8 cellular contexts compared by ENCODE assay signal in genomic region chr3:71063768-71064287, GRCh38.
DNase-seq lines count a peak whose midpoint lies in the region; ATAC-seq and TF ChIP-seq lines count a peak whose summit lies in the region.

No MANE protein-coding gene starts in this region.

- in situ Hi-C loops in KBM-7 (cut with MboI; ENCODE audit: low pct_unique_long_range_greater_than_20kb, low sequenced_read_pairs), result no loop called here

- H3K9me3 Mint-ChIP-seq in activated CD8-positive, alpha-beta T cell treated with anti-CD3 and anti-CD28 coated beads, Interleukin-2, amount 10 ng/mL, durations not matched to agents 7 days and 5 days (ENCODE audit: insufficient read depth), result no peaks in the 10 kb centered on the region

- H3K36me3 ChIP-seq in esophagus (ENCODE audit: control insufficient read depth in 2 of 2, insufficient read depth in 2 of 2, low read length in 1 of 2) (no peaks in the 10 kb centered on the region), muscle layer of duodenum (ENCODE audit: control insufficient read depth in 1 of 2, insufficient read depth in 2 of 2, low read length in 2 of 2) (peaks cover 0 to 26% of the 10 kb centered on the region in 2 donors), thoracic aorta (no peaks in the 10 kb centered on the region)

- no peak overlapping the region for H3K27ac Mint-ChIP-seq in activated CD8-positive, alpha-beta T cell treated with anti-CD3 and anti-CD28 coated beads, Interleukin-2, amount 10 ng/mL, durations not matched to agents 7 days and 5 days

- POLR2A ChIA-PET in activated CD8-positive, alpha-beta T cell treated with anti-CD3 and anti-CD28 coated beads, Interleukin-2, amount 10 ng/mL, durations not matched to agents 7 days and 5 days (lab: Charles Lee), result interaction anchor here (0.6 to 6.0 kb wide), 19 partner anchors 9 to 661 kb away, joined by 3 to 47 read pairs (median 4); partner anchors contain the start of gene EIF4E3

- CTCF ChIA-PET in activated CD8-positive, alpha-beta T cell treated with anti-CD3 and anti-CD28 coated beads, Interleukin-2, amount 10 ng/mL, durations not matched to agents 7 days and 5 days (lab: Charles Lee), result interaction anchor here (1.0 to 6.8 kb wide), 5 partner anchors 13 to 241 kb away, joined by 3 to 53 read pairs (median 8); no protein-coding TSS in a partner anchor

- ATAC-seq in activated CD8-positive, alpha-beta T cell treated with anti-CD3 and anti-CD28 coated beads, Interleukin-2, amount 10 ng/mL, durations not matched to agents 7 days and 5 days, result peak; percentile 8
- ATAC-seq in thoracic aorta (ENCODE audit: insufficient number of reproducible peaks, low FRiP score, low read depth) (peak; percentile 4), HG02852 (IDR thresholded peaks at IDR 0.05; ENCODE audit: unreplicated experiment) (no peak)

- peak; percentile 59 for DNase-seq in EL
- DNase-seq in KBM-7, result peak; percentile 51
- DNase-seq in activated CD8-positive, alpha-beta T cell treated with anti-CD3 and anti-CD28 coated beads, Interleukin-2, amount 10 ng/mL, durations not matched to agents 7 days and 5 days, result peak; percentile 47
- no peak for DNase-seq in thoracic aorta (ENCODE audit: low spot score)
- DNase-seq in NCI-H2227 treated with DMSO at 0.1 percent for 48 hours (lab: John Stamatoyannopoulos, UW), result no peak

- H3K4me3 ChIP-seq in esophagus (ENCODE audit: low read depth in 1 of 2, low read length in 2 of 2) (peak overlapping the region; percentile 69 to 84), muscle layer of duodenum (ENCODE audit: low read depth in 1 of 2, low read length in 2 of 2) (peak overlapping the region; percentile 79 to 93), thoracic aorta (peak overlapping the region; percentile 74)

- no peak for TF ChIP-seq CTCF in thoracic aorta (IDR thresholded peaks at IDR 0.05)

- H3K36me3 Mint-ChIP-seq in activated CD8-positive, alpha-beta T cell treated with anti-CD3 and anti-CD28 coated beads, Interleukin-2, amount 10 ng/mL, durations not matched to agents 7 days and 5 days (ENCODE audit: low read depth), result peaks cover 9% of the 10 kb centered on the region

- H3K27me3 Mint-ChIP-seq in activated CD8-positive, alpha-beta T cell treated with anti-CD3 and anti-CD28 coated beads, Interleukin-2, amount 10 ng/mL, durations not matched to agents 7 days and 5 days (ENCODE audit: low read depth), result no peaks in the 10 kb centered on the region

- H3K27ac ChIP-seq in esophagus (ENCODE audit: low read depth in 2 of 2, low read length in 1 of 2) (peak overlapping the region; percentile 98 to 99), muscle layer of duodenum (ENCODE audit: low read length) (peak overlapping the region; percentile 93), thoracic aorta (peak overlapping the region; percentile 91 to 95)

- H3K4me1 ChIP-seq in esophagus (ENCODE audit: control insufficient read depth in 2 of 2, insufficient read depth in 2 of 2, low read length in 1 of 2) (peaks cover 0 to 2% of the 10 kb centered on the region in 2 donors), muscle layer of duodenum (ENCODE audit: control insufficient read depth in 1 of 2, insufficient read depth in 2 of 2, low read length in 2 of 2) (peaks cover 28 to 49% of the 10 kb centered on the region in 2 donors), thoracic aorta (ENCODE audit: control insufficient read depth in 1 of 2, low read depth in 2 of 2) (peaks cover 21 to 60% of the 10 kb centered on the region in 2 donors)

- H3K4me3 Mint-ChIP-seq in activated CD8-positive, alpha-beta T cell treated with anti-CD3 and anti-CD28 coated beads, Interleukin-2, amount 10 ng/mL, durations not matched to agents 7 days and 5 days, result no peak overlapping the region

- no peaks in the 10 kb centered on the region for H3K27me3 ChIP-seq in esophagus (ENCODE audit: control insufficient read depth in 1 of 2, insufficient read depth in 2 of 2, low read length in 2 of 2)
- H3K27me3 ChIP-seq in muscle layer of duodenum (ENCODE audit: low read depth, low read length), result no peaks in the 10 kb centered on the region
- H3K27me3 ChIP-seq in thoracic aorta (replicated peaks; ENCODE audit: insufficient read depth), result no peaks in the 10 kb centered on the region

- H3K4me1 Mint-ChIP-seq in activated CD8-positive, alpha-beta T cell treated with anti-CD3 and anti-CD28 coated beads, Interleukin-2, amount 10 ng/mL, durations not matched to agents 7 days and 5 days (ENCODE audit: low read depth), result peaks cover 63% of the 10 kb centered on the region

- WGBS in esophagus, 2 donors, result 0% methylated on average over 13 of the region's 13 CpGs

- no peaks in the 10 kb centered on the region for H3K9me3 ChIP-seq in esophagus (ENCODE audit: control insufficient read depth in 2 of 2, insufficient read depth in 1 of 2, low read depth in 1 of 2, low read length in 1 of 2)
- H3K9me3 ChIP-seq in muscle layer of duodenum (ENCODE audit: control insufficient read depth in 1 of 2, low read length in 2 of 2), result no peaks in the 10 kb centered on the region
- H3K9me3 ChIP-seq in thoracic aorta, result no peaks in the 10 kb centered on the region

Comparison
In these comparisons a context has a peak if more than half of its experiments do, and no peak if none do; other contexts are left out.
1. DNase-seq: peak in EL (single experiment), KBM-7 (single experiment) and activated CD8-positive, alpha-beta T cell treated with anti-CD3 and anti-CD28 coated beads, Interleukin-2, amount 10 ng/mL, durations not matched to agents 7 days and 5 days (single experiment); none in thoracic aorta (single experiment) and NCI-H2227 treated with DMSO at 0.1 percent for 48 hours (single experiment).
2. Peak in every context shown above with its lines, with median percentiles within 50 percentile points of each other: H3K27ac ChIP-seq and H3K4me3 ChIP-seq.